1 cellular context compared by ENCODE assay signal in genomic region chr10:118106426-118106825, GRCh38.
TF ChIP-seq lines count a peak whose summit lies in the region.

No MANE protein-coding gene starts in this region.

TF ChIP-seq in WTC11, 78 proteins besides CTCF, POLR2A, EP300 and RAD21 (continued from another document):
- TF ChIP-seq RORB (CRISPR knock-in tag; IDR thresholded peaks at IDR 0.05): no peak
- TF ChIP-seq E2F5 (CRISPR knock-in tag; IDR thresholded peaks at IDR 0.05): no peak
- no peak for TF ChIP-seq NR1H2 (CRISPR knock-in tag; IDR thresholded peaks at IDR 0.05)
